Comparison of ENCODE assay signal across 2 cellular contexts in the genomic region with DNA sequence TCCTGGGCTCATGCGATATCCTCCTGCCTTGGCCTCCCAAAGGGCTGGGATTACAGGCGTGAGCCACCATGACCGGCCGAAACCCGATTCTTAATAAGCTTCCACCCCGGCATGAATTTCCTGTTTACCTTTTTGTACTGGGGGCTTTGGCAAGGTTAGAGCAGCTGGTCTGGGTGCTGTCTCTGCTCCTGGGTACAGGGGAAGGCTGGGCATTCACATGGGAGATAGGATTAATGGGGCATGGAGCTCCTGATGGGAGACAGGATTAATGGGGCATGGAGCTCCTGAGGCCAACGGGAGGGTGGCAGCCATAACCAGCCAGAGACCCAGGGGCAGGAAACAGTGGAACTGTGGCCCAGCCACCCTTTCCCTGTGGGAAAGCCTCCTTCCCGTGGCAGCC.
TF ChIP-seq lines count a peak whose summit lies in the region.

No MANE protein-coding gene starts in this region.

TF ChIP-seq in SK-N-SH, 30 proteins besides CTCF, POLR2A, EP300 and RAD21 (continued from another document):
- TF ChIP-seq TEAD4 (IDR thresholded peaks at IDR 0.05; ENCODE audit: borderline replicate concordance, insufficient read depth) (no peak), NRF1 (IDR thresholded peaks at IDR 0.05; ENCODE audit: low read depth, low read length) (no peak), USF2 (IDR thresholded peaks at IDR 0.05; ENCODE audit: borderline replicate concordance, low read depth, low read length) (no peak), NFIC (IDR thresholded peaks at IDR 0.05; ENCODE audit: borderline replicate concordance) (no peak), POLR2AphosphoS5 (IDR thresholded peaks at IDR 0.05; ENCODE audit: low read depth, low read length) (no peak), SIN3A (IDR thresholded peaks at IDR 0.05; ENCODE audit: borderline replicate concordance, low read depth, low read length) (no peak), ELF1 (IDR thresholded peaks at IDR 0.05) (no peak), FOSL2 (IDR thresholded peaks at IDR 0.05; ENCODE audit: borderline replicate concordance, low read depth) (no peak)
- TF ChIP-seq, protein P1, sequence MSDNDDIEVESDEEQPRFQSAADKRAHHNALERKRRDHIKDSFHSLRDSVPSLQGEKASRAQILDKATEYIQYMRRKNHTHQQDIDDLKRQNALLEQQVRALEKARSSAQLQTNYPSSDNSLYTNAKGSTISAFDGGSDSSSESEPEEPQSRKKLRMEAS (IDR thresholded peaks at IDR 0.05; ENCODE audit: low read depth), result no peak
- TF ChIP-seq, protein P2, sequence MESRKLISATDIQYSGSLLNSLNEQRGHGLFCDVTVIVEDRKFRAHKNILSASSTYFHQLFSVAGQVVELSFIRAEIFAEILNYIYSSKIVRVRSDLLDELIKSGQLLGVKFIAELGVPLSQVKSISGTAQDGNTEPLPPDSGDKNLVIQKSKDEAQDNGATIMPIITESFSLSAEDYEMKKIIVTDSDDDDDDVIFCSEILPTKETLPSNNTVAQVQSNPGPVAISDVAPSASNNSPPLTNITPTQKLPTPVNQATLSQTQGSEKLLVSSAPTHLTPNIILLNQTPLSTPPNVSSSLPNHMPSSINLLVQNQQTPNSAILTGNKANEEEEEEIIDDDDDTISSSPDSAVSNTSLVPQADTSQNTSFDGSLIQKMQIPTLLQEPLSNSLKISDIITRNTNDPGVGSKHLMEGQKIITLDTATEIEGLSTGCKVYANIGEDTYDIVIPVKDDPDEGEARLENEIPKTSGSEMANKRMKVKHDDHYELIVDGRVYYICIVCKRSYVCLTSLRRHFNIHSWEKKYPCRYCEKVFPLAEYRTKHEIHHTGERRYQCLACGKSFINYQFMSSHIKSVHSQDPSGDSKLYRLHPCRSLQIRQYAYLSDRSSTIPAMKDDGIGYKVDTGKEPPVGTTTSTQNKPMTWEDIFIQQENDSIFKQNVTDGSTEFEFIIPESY (IDR thresholded peaks at IDR 0.05; ENCODE audit: borderline replicate concordance, low read depth), result no peak

TF ChIP-seq in SK-N-SH treated with all-trans-retinoic acid at 6 μM for 48 hours, 23 proteins besides CTCF, POLR2A, EP300 and RAD21 (continued from another document):
- TF ChIP-seq, protein P3, sequence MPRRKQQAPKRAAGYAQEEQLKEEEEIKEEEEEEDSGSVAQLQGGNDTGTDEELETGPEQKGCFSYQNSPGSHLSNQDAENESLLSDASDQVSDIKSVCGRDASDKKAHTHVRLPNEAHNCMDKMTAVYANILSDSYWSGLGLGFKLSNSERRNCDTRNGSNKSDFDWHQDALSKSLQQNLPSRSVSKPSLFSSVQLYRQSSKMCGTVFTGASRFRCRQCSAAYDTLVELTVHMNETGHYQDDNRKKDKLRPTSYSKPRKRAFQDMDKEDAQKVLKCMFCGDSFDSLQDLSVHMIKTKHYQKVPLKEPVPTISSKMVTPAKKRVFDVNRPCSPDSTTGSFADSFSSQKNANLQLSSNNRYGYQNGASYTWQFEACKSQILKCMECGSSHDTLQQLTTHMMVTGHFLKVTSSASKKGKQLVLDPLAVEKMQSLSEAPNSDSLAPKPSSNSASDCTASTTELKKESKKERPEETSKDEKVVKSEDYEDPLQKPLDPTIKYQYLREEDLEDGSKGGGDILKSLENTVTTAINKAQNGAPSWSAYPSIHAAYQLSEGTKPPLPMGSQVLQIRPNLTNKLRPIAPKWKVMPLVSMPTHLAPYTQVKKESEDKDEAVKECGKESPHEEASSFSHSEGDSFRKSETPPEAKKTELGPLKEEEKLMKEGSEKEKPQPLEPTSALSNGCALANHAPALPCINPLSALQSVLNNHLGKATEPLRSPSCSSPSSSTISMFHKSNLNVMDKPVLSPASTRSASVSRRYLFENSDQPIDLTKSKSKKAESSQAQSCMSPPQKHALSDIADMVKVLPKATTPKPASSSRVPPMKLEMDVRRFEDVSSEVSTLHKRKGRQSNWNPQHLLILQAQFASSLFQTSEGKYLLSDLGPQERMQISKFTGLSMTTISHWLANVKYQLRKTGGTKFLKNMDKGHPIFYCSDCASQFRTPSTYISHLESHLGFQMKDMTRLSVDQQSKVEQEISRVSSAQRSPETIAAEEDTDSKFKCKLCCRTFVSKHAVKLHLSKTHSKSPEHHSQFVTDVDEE (CRISPR knock-in tag; IDR thresholded peaks at IDR 0.05), result no peak
- TF ChIP-seq ISL1 (CRISPR knock-in tag; IDR thresholded peaks at IDR 0.05), result no peak
